Comparison of ENCODE assay signal across 1 cellular context in the genomic region with DNA sequence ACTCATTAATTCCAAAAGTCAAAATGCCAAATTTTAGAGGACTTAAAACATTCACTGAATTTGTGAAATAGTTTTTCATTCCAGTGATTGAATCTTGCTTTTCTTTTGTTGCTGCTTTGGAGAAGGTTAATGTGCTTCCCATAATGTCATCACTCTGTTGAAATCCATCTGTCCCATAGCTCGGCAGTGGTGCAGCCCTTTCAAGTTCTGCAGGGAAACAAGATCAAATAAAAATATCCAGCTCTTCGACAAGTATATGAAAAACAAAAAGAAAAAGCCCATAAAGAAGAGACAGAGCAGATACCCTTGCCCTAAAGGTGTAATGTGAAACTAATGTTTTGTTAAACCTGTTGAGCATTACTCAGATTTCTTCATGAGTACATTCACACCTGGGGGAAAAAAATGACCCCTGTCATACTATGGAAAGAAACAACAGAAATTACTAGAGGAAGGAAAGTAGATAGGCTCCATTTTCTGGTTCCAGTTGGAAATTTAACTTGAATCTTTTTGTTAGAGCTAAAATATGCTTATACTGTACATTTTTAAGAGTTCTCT.
TF ChIP-seq lines count a peak whose summit lies in the region.

No MANE protein-coding gene starts in this region.

TF ChIP-seq in HCT116, 20 proteins besides CTCF, POLR2A, EP300 and RAD21 (continued from another document):
- TF ChIP-seq, protein P1, sequence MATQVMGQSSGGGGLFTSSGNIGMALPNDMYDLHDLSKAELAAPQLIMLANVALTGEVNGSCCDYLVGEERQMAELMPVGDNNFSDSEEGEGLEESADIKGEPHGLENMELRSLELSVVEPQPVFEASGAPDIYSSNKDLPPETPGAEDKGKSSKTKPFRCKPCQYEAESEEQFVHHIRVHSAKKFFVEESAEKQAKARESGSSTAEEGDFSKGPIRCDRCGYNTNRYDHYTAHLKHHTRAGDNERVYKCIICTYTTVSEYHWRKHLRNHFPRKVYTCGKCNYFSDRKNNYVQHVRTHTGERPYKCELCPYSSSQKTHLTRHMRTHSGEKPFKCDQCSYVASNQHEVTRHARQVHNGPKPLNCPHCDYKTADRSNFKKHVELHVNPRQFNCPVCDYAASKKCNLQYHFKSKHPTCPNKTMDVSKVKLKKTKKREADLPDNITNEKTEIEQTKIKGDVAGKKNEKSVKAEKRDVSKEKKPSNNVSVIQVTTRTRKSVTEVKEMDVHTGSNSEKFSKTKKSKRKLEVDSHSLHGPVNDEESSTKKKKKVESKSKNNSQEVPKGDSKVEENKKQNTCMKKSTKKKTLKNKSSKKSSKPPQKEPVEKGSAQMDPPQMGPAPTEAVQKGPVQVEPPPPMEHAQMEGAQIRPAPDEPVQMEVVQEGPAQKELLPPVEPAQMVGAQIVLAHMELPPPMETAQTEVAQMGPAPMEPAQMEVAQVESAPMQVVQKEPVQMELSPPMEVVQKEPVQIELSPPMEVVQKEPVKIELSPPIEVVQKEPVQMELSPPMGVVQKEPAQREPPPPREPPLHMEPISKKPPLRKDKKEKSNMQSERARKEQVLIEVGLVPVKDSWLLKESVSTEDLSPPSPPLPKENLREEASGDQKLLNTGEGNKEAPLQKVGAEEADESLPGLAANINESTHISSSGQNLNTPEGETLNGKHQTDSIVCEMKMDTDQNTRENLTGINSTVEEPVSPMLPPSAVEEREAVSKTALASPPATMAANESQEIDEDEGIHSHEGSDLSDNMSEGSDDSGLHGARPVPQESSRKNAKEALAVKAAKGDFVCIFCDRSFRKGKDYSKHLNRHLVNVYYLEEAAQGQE (IDR thresholded peaks at IDR 0.05; ENCODE audit: low read depth) = no peak
- TF ChIP-seq EZH2phosphoT487 (IDR thresholded peaks at IDR 0.05; ENCODE audit: borderline replicate concordance) (no peak), EZH2 (IDR thresholded peaks at IDR 0.05) (no peak), FOSL1 (IDR thresholded peaks at IDR 0.05; ENCODE audit: low read depth) (no peak)
- TF ChIP-seq, protein P2, sequence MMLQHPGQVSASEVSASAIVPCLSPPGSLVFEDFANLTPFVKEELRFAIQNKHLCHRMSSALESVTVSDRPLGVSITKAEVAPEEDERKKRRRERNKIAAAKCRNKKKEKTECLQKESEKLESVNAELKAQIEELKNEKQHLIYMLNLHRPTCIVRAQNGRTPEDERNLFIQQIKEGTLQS (IDR thresholded peaks at IDR 0.05) = no peak
- TF ChIP-seq, protein P3, sequence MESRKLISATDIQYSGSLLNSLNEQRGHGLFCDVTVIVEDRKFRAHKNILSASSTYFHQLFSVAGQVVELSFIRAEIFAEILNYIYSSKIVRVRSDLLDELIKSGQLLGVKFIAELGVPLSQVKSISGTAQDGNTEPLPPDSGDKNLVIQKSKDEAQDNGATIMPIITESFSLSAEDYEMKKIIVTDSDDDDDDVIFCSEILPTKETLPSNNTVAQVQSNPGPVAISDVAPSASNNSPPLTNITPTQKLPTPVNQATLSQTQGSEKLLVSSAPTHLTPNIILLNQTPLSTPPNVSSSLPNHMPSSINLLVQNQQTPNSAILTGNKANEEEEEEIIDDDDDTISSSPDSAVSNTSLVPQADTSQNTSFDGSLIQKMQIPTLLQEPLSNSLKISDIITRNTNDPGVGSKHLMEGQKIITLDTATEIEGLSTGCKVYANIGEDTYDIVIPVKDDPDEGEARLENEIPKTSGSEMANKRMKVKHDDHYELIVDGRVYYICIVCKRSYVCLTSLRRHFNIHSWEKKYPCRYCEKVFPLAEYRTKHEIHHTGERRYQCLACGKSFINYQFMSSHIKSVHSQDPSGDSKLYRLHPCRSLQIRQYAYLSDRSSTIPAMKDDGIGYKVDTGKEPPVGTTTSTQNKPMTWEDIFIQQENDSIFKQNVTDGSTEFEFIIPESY (IDR thresholded peaks at IDR 0.05; ENCODE audit: extremely low read depth, insufficient replicate concordance, low read length) = no peak
